19 cellular contexts compared by ENCODE assay signal in the genomic region with DNA sequence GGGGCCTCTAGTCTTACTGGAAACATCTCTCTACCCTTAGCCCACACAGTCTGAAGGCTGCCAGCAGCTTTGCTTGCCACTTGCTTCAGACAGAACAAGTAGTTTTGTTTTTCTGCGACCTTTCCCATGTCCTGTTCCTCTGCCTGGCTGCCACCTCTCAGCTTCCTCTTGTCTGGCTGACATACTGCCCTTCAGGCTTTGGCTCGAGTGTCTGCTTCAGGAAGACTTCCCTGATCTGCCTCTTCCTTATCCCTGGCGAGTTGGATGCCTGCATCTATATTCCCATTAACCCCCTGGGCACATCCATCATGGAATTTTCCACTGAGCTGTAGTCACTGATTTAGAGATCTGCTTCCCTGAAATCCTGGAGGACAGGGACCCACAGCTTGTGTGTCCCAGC. TPM values are rescaled to one million over a fixed set of nuclear protein-coding genes. Genes with fewer than 3 reads are reported as not detected.
DNase-seq lines count a peak whose midpoint lies in the region; ATAC-seq lines count a peak whose summit lies in the region.
"Had no signal": no experiment of that assay in that cellular context is flagged by ENCODE, and none has a peak within 500 bp of the region (broad histone marks: within the 10 kb centered on the region; RNA-seq: fewer than 3 reads in every experiment).

No MANE protein-coding gene starts in this region.

- DNase-seq in cerebellum (ENCODE audit: low spot score) (peak; percentile 64), Right ventricle myocardium superior (no peak), NCI-H146 treated with DMSO at 0.1 percent for 48 hours (lab: John Stamatoyannopoulos, UW; ENCODE audit: unreplicated experiment) (no peak), mesenteric fat pad (ENCODE audit: low spot score) (no peak)
- no peak for DNase-seq in activated CD8-positive, alpha-beta memory T cell treated with anti-CD3 and anti-CD28 coated beads, Interleukin-2, amount 50 U/mL, for 48 hours
- DNase-seq: Calu3; CD4-positive, alpha-beta T cell; Kasumi-1; MM.1S; NCI-H1105 treated with DMSO at 0.1 percent for 48 hours; NCI-H187 treated with DMSO at 0.1 percent for 48 hours; NCI-H446; NCI-H69; RPMI8226; SJCRH30 had no signal

- ATAC-seq in Right ventricle myocardium superior (ENCODE audit: poor library complexity): peak; percentile 68
- no peak for ATAC-seq in HG03095 (IDR thresholded peaks at IDR 0.05; ENCODE audit: unreplicated experiment)

- peaks cover 91% of the 10 kb centered on the region for H3K36me3 ChIP-seq in mesodermal cell (ENCODE audit: control insufficient read depth, insufficient read depth, low read length)

- 94 to 97% methylated on average over 3 of the region's 3 CpGs for WGBS in mesodermal cell (ENCODE audit: insufficient coverage in 2 of 2), 2 experiments

- no peak overlapping the region for H3K4me3 ChIP-seq in mesodermal cell (ENCODE audit: extremely low read depth, insufficient read depth, low read length, poor library complexity, severe bottlenecking)
- H3K4me3 ChIP-seq: SJCRH30 had no signal

- no peaks in the 10 kb centered on the region for H3K9me3 ChIP-seq in mesodermal cell (ENCODE audit: control insufficient read depth, low read length)
- H3K9me3 ChIP-seq: SJCRH30 had no signal

- peaks cover 34% of the 10 kb centered on the region for H3K4me1 ChIP-seq in mesodermal cell (ENCODE audit: control insufficient read depth, insufficient read depth, low read length, poor library complexity, severe bottlenecking)
- H3K4me1 ChIP-seq: SJCRH30 had no signal

- intact Hi-C loops in Right ventricle myocardium superior (cut with DNase I): no loop called here

- peak overlapping the region; percentile 73 for H3K27ac ChIP-seq in mesodermal cell (ENCODE audit: low read depth, low read length, severe bottlenecking)
- H3K27ac ChIP-seq: HL-60, SJCRH30 had no signal

RNA-seq across cellular contexts. Expression of gene CPNE9, which starts 25.1 kb away (rescaled TPM):
- total RNA-seq in cerebellum (4.4 TPM), Right ventricle myocardium superior (not detected), mesenteric fat pad (not detected)
- polyA plus RNA-seq in mesodermal cell (2013, experiment 1 of 2): 0.37 TPM
- polyA plus RNA-seq in mesodermal cell (2013, experiment 2 of 2): 0.30 TPM
- total RNA-seq: Calu3 had no signal
- polyA plus RNA-seq: IgD-negative memory B cell had no signal

RNA-seq across cellular contexts. Expression of gene MTMR14, which starts 29.2 kb away (rescaled TPM):
- total RNA-seq in cerebellum (17.0 TPM), Right ventricle myocardium superior (40.6 TPM), mesenteric fat pad (32.5 TPM)
- 39.0 TPM for polyA plus RNA-seq in mesodermal cell (2013, experiment 1 of 2)
- 34.2 TPM for polyA plus RNA-seq in mesodermal cell (2013, experiment 2 of 2)

RNA-seq across cellular contexts. Expression of gene BRPF1, which starts 53.0 kb away (rescaled TPM):
- 15.0 TPM for total RNA-seq in cerebellum
- total RNA-seq in Right ventricle myocardium superior: 7.5 TPM
- 16.8 TPM for polyA plus RNA-seq in mesodermal cell (2013, experiment 1 of 2)
- polyA plus RNA-seq in mesodermal cell (2013, experiment 2 of 2): 12.9 TPM
- total RNA-seq in mesenteric fat pad: 18.7 TPM
